In genomic region chr14:102516531-102517411, GRCh38 we compare ENCODE assay signal across 8 cellular contexts. TPM values are rescaled to one million over a fixed set of nuclear protein-coding genes. Genes with fewer than 3 reads are reported as not detected.
DNase-seq lines count a peak whose midpoint lies in the region; ATAC-seq and TF ChIP-seq lines count a peak whose summit lies in the region.

No MANE protein-coding gene starts in this region.

- no peaks in the 10 kb centered on the region for H3K36me3 Mint-ChIP-seq in activated CD8-positive, alpha-beta T cell treated with anti-CD3 and anti-CD28 coated beads for 36 hours (ENCODE audit: low read depth)

- in situ Hi-C loops in Caki2 (cut with HindIII; ENCODE audit: low pct_unique_long_range_greater_than_20kb, low sequenced_read_pairs) = no loop called here

- no peaks in the 10 kb centered on the region for H3K9me3 Mint-ChIP-seq in activated CD8-positive, alpha-beta T cell treated with anti-CD3 and anti-CD28 coated beads for 36 hours

- no peaks in the 10 kb centered on the region for H3K9me3 ChIP-seq in endocrine pancreas (ENCODE audit: control insufficient read depth, low read length)

- H3K27me3 ChIP-seq in endocrine pancreas (ENCODE audit: control insufficient read depth, insufficient read depth, low read length) = no peaks in the 10 kb centered on the region

- POLR2A ChIA-PET in activated CD8-positive, alpha-beta T cell treated with anti-CD3 and anti-CD28 coated beads for 36 hours (lab: Charles Lee) = no interaction called here

- no peak overlapping the region for H3K4me3 ChIP-seq in endocrine pancreas (ENCODE audit: control insufficient read depth, insufficient read depth, low read length)

- no peak overlapping the region for H3K27ac Mint-ChIP-seq in activated CD8-positive, alpha-beta T cell treated with anti-CD3 and anti-CD28 coated beads for 36 hours

- CTCF ChIA-PET in activated CD8-positive, alpha-beta T cell treated with anti-CD3 and anti-CD28 coated beads for 36 hours (lab: Charles Lee) = interaction anchor here (0.6 to 2.2 kb wide), 12 partner anchors 8 to 227 kb away, joined by 3 to 21 read pairs (median 6); no protein-coding TSS in a partner anchor

- peaks cover 3% of the 10 kb centered on the region for H3K4me1 Mint-ChIP-seq in activated CD8-positive, alpha-beta T cell treated with anti-CD3 and anti-CD28 coated beads for 36 hours (ENCODE audit: low read depth)

- no peaks in the 10 kb centered on the region for H3K4me1 ChIP-seq in endocrine pancreas (ENCODE audit: control insufficient read depth, insufficient read depth, low read length)

- intact Hi-C loops in activated CD8-positive, alpha-beta T cell treated with anti-CD3 and anti-CD28 coated beads for 36 hours (cut with micrococcal nuclease) = loop anchor here (1.0 kb wide), 1 partner anchor 79 kb away; no protein-coding TSS in a partner anchor

- peak overlapping the region; percentile 70 for H3K4me3 Mint-ChIP-seq in activated CD8-positive, alpha-beta T cell treated with anti-CD3 and anti-CD28 coated beads for 36 hours

- no peaks in the 10 kb centered on the region for H3K27me3 Mint-ChIP-seq in activated CD8-positive, alpha-beta T cell treated with anti-CD3 and anti-CD28 coated beads for 36 hours

- peak overlapping the region; percentile 65 for H3K9ac ChIP-seq in endocrine pancreas (ENCODE audit: control insufficient read depth, insufficient read depth, low read length)

- H3K36me3 ChIP-seq in endocrine pancreas (ENCODE audit: control insufficient read depth, insufficient read depth, low read length) = no peaks in the 10 kb centered on the region

- DNase-seq in Caki2 (ENCODE audit: low read depth) = peak; percentile 66
- DNase-seq in NCI-H146 treated with DMSO at 0.1 percent for 48 hours (lab: John Stamatoyannopoulos, UW; ENCODE audit: unreplicated experiment) = peak; percentile 3
- peak; percentile 56 for DNase-seq in activated CD8-positive, alpha-beta T cell treated with anti-CD3 and anti-CD28 coated beads for 36 hours
- DNase-seq in mucosa of gallbladder (ENCODE audit: low spot score) = peak; percentile 50
- DNase-seq in stimulated activated naive CD4-positive, alpha-beta T cell (lab: John Stamatoyannopoulos, UW) = peak in 5 of 6 experiments; percentile 23 to 70 (median 65)
- DNase-seq in NCI-H128 (lab: John Stamatoyannopoulos, UW; ENCODE audit: unreplicated experiment) = no peak

- TF ChIP-seq CTCF in activated CD8-positive, alpha-beta T cell treated with anti-CD3 and anti-CD28 coated beads for 36 hours (IDR thresholded peaks at IDR 0.05) = peak; percentile 99

- peak; percentile 50 for ATAC-seq in GM21515 (IDR thresholded peaks at IDR 0.05; ENCODE audit: unreplicated experiment)
- ATAC-seq in activated CD8-positive, alpha-beta T cell treated with anti-CD3 and anti-CD28 coated beads for 36 hours = peak; percentile 85

RNA-seq across cellular contexts. Expression of gene ANKRD9, which starts 7.2 kb away (rescaled TPM):
- total RNA-seq in Caki2 (2014; rRNA removed; shearing (Covaris generic); ENCODE audit: low replicate concordance) = 14.1 and 27.5 TPM in 2 replicates
- 10 to 100 TPM; 15.0 to 16.9 TPM for total RNA-seq in activated CD8-positive, alpha-beta T cell treated with anti-CD3 and anti-CD28 coated beads for 36 hours
- total RNA-seq in mucosa of gallbladder = 72.1 TPM
